ENCODE assay signal across 18 cellular contexts in genomic region chr3:187951452-187952190, GRCh38.
DNase-seq lines count a peak whose midpoint lies in the region; ATAC-seq, FAIRE-seq and TF ChIP-seq lines count a peak whose summit lies in the region.
"Had no signal": no experiment of that assay in that cellular context is flagged by ENCODE, and none has a peak within 500 bp of the region (broad histone marks: within the 10 kb centered on the region; RNA-seq: fewer than 3 reads in every experiment).

No MANE protein-coding gene starts in this region.

- intact Hi-C loops in activated B cell treated with CpG ODN at 0.5 μM for 24 hours (cut with micrococcal nuclease) (loop anchor here (2.0 kb wide), 1 partner anchor 15 kb away; no protein-coding TSS in a partner anchor), natural killer cell (cut with micrococcal nuclease) (loop anchor here (5.0 kb wide), 1 partner anchor 36 kb away; no protein-coding TSS in a partner anchor), pancreas (cut with DNase I) (no loop called here)

- H4K20me1 ChIP-seq in GM23248 (ENCODE audit: insufficient read depth): no peaks in the 10 kb centered on the region

- peaks cover 7% of the 10 kb centered on the region for H3K27me3 Mint-ChIP-seq in activated B cell treated with CpG ODN at 0.5 μM for 24 hours
- no peaks in the 10 kb centered on the region for H3K27me3 Mint-ChIP-seq in natural killer cell (ENCODE audit: low read depth in 2 of 2)

- H3K27ac Mint-ChIP-seq in activated B cell treated with CpG ODN at 0.5 μM for 24 hours: no peak overlapping the region
- H3K27ac Mint-ChIP-seq in natural killer cell: peak overlapping the region; percentile 78 to 79

- in situ Hi-C loops in GM23248 (cut with MboI): loop anchor here (25.0 kb wide), 1 partner anchor 189 kb away; no protein-coding TSS in a partner anchor

- WGBS in GM23248 (ENCODE audit: low coverage in 1 of 2, low lambda C conversion rate in 2 of 2, missing lambda C conversion rate in 2 of 2), 2 experiments: 46 to 47% methylated on average over 1 of the region's 1 CpG
- WGBS in pancreas, 2 donors: 58 to 59% methylated on average over 1 of the region's 1 CpG

- no peaks in the 10 kb centered on the region for H3K9me3 Mint-ChIP-seq in activated B cell treated with CpG ODN at 0.5 μM for 24 hours
- H3K9me3 Mint-ChIP-seq in natural killer cell: no peaks in the 10 kb centered on the region

- CTCF ChIA-PET in activated B cell treated with CpG ODN at 0.5 μM for 24 hours (lab: Charles Lee): no interaction called here

- no peak overlapping the region for H3K9ac ChIP-seq in GM23248
- H3K9ac ChIP-seq: SK-N-SH had no signal

- H3K4me3 ChIP-seq in GM23248 (no peak overlapping the region), pancreas (no peak overlapping the region), MG63 (no peak overlapping the region)
- H3K4me3 ChIP-seq: GM12878, tibial artery had no signal

- H3K27me3 ChIP-seq in GM23248 (replicated peaks; ENCODE audit: insufficient read depth) (no peaks in the 10 kb centered on the region), pancreas (no peaks in the 10 kb centered on the region), MG63 (no peaks in the 10 kb centered on the region)
- H3K27me3 ChIP-seq: tibial artery had no signal

- no peak for FAIRE-seq in pancreas (lab: Jason Lieb, UNC)
- FAIRE-seq: colon, GM12878, keratinocyte had no signal

- H3K4me1 Mint-ChIP-seq in activated B cell treated with CpG ODN at 0.5 μM for 24 hours: peaks cover 26% of the 10 kb centered on the region
- H3K4me1 Mint-ChIP-seq in natural killer cell: peaks cover 75 to 76% of the 10 kb centered on the region in 2 donors

- H3K9me3 ChIP-seq in GM23248 (ENCODE audit: low read depth) (no peaks in the 10 kb centered on the region), pancreas (no peaks in the 10 kb centered on the region), MG63 (no peaks in the 10 kb centered on the region)
- H3K9me3 ChIP-seq: SK-N-SH, tibial artery had no signal

- TF ChIP-seq CTCF in activated B cell treated with CpG ODN at 0.5 μM for 24 hours (IDR thresholded peaks at IDR 0.05): no peak
- no peak for TF ChIP-seq CTCF in natural killer cell (IDR thresholded peaks at IDR 0.05)
- no peak for TF ChIP-seq CTCF in pancreas (IDR thresholded peaks at IDR 0.05)

- H2AFZ ChIP-seq in GM23248: no peak overlapping the region

- H3K4me1 ChIP-seq in GM23248 (ENCODE audit: insufficient read depth) (peaks cover 22% of the 10 kb centered on the region), pancreas (no peaks in the 10 kb centered on the region)

- H3K79me2 ChIP-seq in GM23248 (ENCODE audit: insufficient read depth): no peaks in the 10 kb centered on the region

- no peak overlapping the region for H3K27ac ChIP-seq in GM23248
- H3K27ac ChIP-seq in pancreas: no peak overlapping the region
- H3K27ac ChIP-seq: epithelial cell of prostate, tibial artery had no signal

- peaks cover 25% of the 10 kb centered on the region for H3F3A ChIP-seq in GM23248 (ENCODE audit: insufficient read depth)

- peak; percentile 8 for DNase-seq in GM23248
- peak; percentile 51 for DNase-seq in NAMALWA (ENCODE audit: low spot score)
- no peak for DNase-seq in activated B cell treated with CpG ODN at 0.5 μM for 24 hours
- DNase-seq in natural killer cell: peak; percentile 34
- DNase-seq in pancreas: no peak
- DNase-seq in activated naive CD4-positive, alpha-beta T cell treated with Interleukin-2 at 50 U/mL for 16 hours: no peak
- DNase-seq in MG63: no peak
- no peak for DNase-seq in D341Med (ENCODE audit: low spot score)
- DNase-seq: activated T-cell treated with anti-CD3 and anti-CD28 coated beads, Interleukin-2, amount 50 U/mL, for 48 hours; anterior cingulate cortex; C1 segment of cervical spinal cord; EL; SK-N-SH; tibial artery had no signal

- H3K36me3 ChIP-seq in GM23248 (ENCODE audit: low read depth): no peaks in the 10 kb centered on the region
- H3K36me3 ChIP-seq in pancreas: no peaks in the 10 kb centered on the region
- H3K36me3 ChIP-seq in MG63: no peaks in the 10 kb centered on the region
- H3K36me3 ChIP-seq: tibial artery had no signal

- POLR2A ChIA-PET in activated B cell treated with CpG ODN at 0.5 μM for 24 hours (lab: Charles Lee): interaction anchor here (0.8 to 1.2 kb wide), 2 partner anchors 11 to 206 kb away, joined by 3 read pairs; partner anchors contain the start of gene BCL6

- H3K36me3 Mint-ChIP-seq in activated B cell treated with CpG ODN at 0.5 μM for 24 hours (ENCODE audit: low read depth) (no peaks in the 10 kb centered on the region), natural killer cell (no peaks in the 10 kb centered on the region)

- ATAC-seq in activated B cell treated with CpG ODN at 0.5 μM for 24 hours (ENCODE audit: low read depth) (peak; percentile 50), natural killer cell (peak; percentile 89 to 96 (median 93)), pancreas (no peak)
- ATAC-seq: GM12878 had no signal

- H3K9me2 ChIP-seq in GM23248 (ENCODE audit: insufficient read depth): no peaks in the 10 kb centered on the region
- H3K9me2 ChIP-seq: SK-N-SH had no signal

- H3K4me3 Mint-ChIP-seq in activated B cell treated with CpG ODN at 0.5 μM for 24 hours (no peak overlapping the region), natural killer cell (peak overlapping the region; percentile 72)

- no peak overlapping the region for H3K4me2 ChIP-seq in GM23248 (ENCODE audit: unreplicated experiment)
- H3K4me2 ChIP-seq: SK-N-SH had no signal

Comparison
In these comparisons a context has a peak if more than half of its experiments do, and no peak if none do; other contexts are left out.
1. DNase-seq: peak in GM23248 (single experiment), NAMALWA (single experiment) and natural killer cell (single experiment); none in activated B cell treated with CpG ODN at 0.5 μM for 24 hours (single experiment), pancreas (0 of 6), activated naive CD4-positive, alpha-beta T cell treated with Interleukin-2 at 50 U/mL for 16 hours (single experiment), MG63 (single experiment) and D341Med (single experiment).
2. ATAC-seq: peak in activated B cell treated with CpG ODN at 0.5 μM for 24 hours (single experiment) and natural killer cell (3 of 3); none in pancreas (0 of 4).
3. intact Hi-C loops: an anchor here in activated B cell treated with CpG ODN at 0.5 μM for 24 hours (2.0 kb wide) and natural killer cell (5.0 kb wide); none called in pancreas.